ENCODE assay signal across 11 cellular contexts in genomic region chr3:123773681-123774431, GRCh38.
DNase-seq lines count a peak whose midpoint lies in the region; ATAC-seq and TF ChIP-seq lines count a peak whose summit lies in the region.
"Had no signal": no experiment of that assay in that cellular context is flagged by ENCODE, and none has a peak within 500 bp of the region (broad histone marks: within the 10 kb centered on the region; RNA-seq: fewer than 3 reads in every experiment).

No MANE protein-coding gene starts in this region.

- H3K27ac ChIP-seq in heart right ventricle: no peak overlapping the region
- peak overlapping the region; percentile 65 for H3K27ac ChIP-seq in ectodermal cell (ENCODE audit: insufficient read depth, low read depth, low read length, poor library complexity, severe bottlenecking)
- peak overlapping the region; percentile 7 for H3K27ac ChIP-seq in muscle layer of colon (ENCODE audit: low read depth, low read length)
- H3K27ac ChIP-seq: Peyer's patch had no signal

- ATAC-seq in Right ventricle myocardium superior (ENCODE audit: poor library complexity): no peak
- no peak for ATAC-seq in heart right ventricle

- H3K9ac ChIP-seq in muscle layer of colon (ENCODE audit: low read length): no peak overlapping the region

- H3K36me3 ChIP-seq in heart right ventricle: no peaks in the 10 kb centered on the region
- H3K36me3 ChIP-seq in ectodermal cell (ENCODE audit: control insufficient read depth, insufficient read depth, low read length): no peaks in the 10 kb centered on the region
- H3K36me3 ChIP-seq in muscle layer of colon (ENCODE audit: insufficient read depth, low read length): no peaks in the 10 kb centered on the region
- H3K36me3 ChIP-seq: esophagus squamous epithelium, Peyer's patch had no signal

- no peaks in the 10 kb centered on the region for H3K27me3 ChIP-seq in heart right ventricle
- H3K27me3 ChIP-seq in ectodermal cell (ENCODE audit: control insufficient read depth, insufficient read depth, low read length, poor library complexity, severe bottlenecking): no peaks in the 10 kb centered on the region
- H3K27me3 ChIP-seq in muscle layer of colon (ENCODE audit: control insufficient read depth in 1 of 2, insufficient read depth in 2 of 2, low read length in 2 of 2): no peaks in the 10 kb centered on the region
- H3K27me3 ChIP-seq: esophagus squamous epithelium, Peyer's patch had no signal

- H3K9me3 ChIP-seq in heart right ventricle (no peaks in the 10 kb centered on the region), ectodermal cell (ENCODE audit: control insufficient read depth, low read length) (no peaks in the 10 kb centered on the region), muscle layer of colon (ENCODE audit: low read length) (no peaks in the 10 kb centered on the region)
- H3K9me3 ChIP-seq: esophagus squamous epithelium, Peyer's patch had no signal

- H3K4me3 ChIP-seq in heart right ventricle (no peak overlapping the region), ectodermal cell (ENCODE audit: insufficient read depth, low read depth, low read length) (no peak overlapping the region), muscle layer of colon (ENCODE audit: low read depth in 1 of 2, low read length in 2 of 2) (no peak overlapping the region)
- H3K4me3 ChIP-seq: esophagus squamous epithelium, Peyer's patch had no signal

- DNase-seq in Right ventricle myocardium superior (peak; percentile 57), heart right ventricle (no peak), iPS-NIHi11 (ENCODE audit: low spot score) (no peak), NCI-H2171 treated with DMSO at 0.1 percent for 48 hours (lab: John Stamatoyannopoulos, UW) (no peak), SW 1271 (lab: John Stamatoyannopoulos, UW) (no peak), NCI-H774 (lab: John Stamatoyannopoulos, UW) (no peak)
- DNase-seq: activated CD4-positive, alpha-beta T cell treated with anti-CD3 and anti-CD28 coated beads for 48 hours; esophagus squamous epithelium; Peyer's patch had no signal

- intact Hi-C loops in Right ventricle myocardium superior (cut with DNase I) (no loop called here), heart right ventricle (cut with DNase I) (no loop called here)

- H3K4me1 ChIP-seq in heart right ventricle: no peaks in the 10 kb centered on the region
- H3K4me1 ChIP-seq in ectodermal cell (ENCODE audit: control insufficient read depth, insufficient read depth, low read length): peaks cover 9% of the 10 kb centered on the region
- peaks cover 20% of the 10 kb centered on the region for H3K4me1 ChIP-seq in muscle layer of colon (ENCODE audit: insufficient read depth, low read length)
- H3K4me1 ChIP-seq: Peyer's patch had no signal

- no peak for TF ChIP-seq CTCF in heart right ventricle (IDR thresholded peaks at IDR 0.05)

- 66 to 76% methylated on average over 7 of the region's 7 CpGs for WGBS in heart right ventricle, 2 donors
- WGBS in ectodermal cell, 2 experiments: 61 to 67% methylated on average over 7 of the region's 7 CpGs

Comparison
In these comparisons a context has a peak if more than half of its experiments do, and no peak if none do; other contexts are left out.
1. H3K27ac ChIP-seq: peak in ectodermal cell (single experiment) and muscle layer of colon (single experiment); none in heart right ventricle (0 of 10).